8 cellular contexts compared by ENCODE assay signal in the genomic region with DNA sequence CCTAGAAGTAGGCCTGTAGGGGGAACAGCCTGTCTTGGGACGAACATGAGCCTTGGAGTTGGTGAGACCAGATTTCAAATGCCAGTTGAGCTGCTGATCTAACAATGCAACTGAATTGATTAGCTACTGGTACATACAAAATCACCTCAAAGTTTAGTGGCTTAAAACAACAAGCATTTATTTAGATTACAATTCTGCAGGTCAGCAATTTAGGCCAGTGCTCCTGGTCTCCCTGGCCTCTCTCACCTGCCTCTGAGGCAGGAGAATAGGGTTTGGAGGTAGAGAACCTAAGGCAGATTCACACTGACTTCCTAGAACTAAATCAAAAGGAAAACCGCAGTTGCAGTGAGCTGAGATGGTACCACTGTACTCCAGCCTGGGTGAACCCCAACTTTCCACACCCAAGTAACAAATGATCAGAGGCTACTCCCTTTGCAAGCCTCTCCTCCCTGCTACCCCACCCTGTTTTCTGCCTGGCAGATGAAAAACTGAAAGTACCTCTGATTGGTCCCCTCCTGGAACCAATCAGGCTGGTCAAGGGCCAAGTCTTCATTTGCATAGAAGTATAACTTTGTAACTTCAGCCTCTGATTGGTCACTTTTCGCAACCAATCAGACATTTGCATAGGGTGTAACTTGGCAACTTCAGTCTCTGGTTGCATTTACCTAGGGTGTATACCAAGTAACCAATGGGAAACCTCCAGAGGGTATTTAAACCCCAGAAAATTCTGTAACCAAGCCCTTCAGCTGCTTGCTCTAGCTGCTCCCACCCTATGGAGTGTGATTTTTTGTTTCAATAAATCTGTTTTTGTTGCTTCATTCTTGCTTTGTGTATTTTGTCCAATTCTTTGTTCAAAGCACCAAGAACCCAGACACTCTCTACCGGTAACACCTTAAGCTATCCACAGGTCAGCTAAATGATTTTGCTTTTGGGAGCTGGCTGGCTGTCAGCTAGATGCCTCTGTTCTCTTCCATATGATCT. TPM values are rescaled to one million over a fixed set of nuclear protein-coding genes. Genes with fewer than 3 reads are reported as not detected.
A peak's percentile ranks its signal among the peaks of the same experiment; 100 is the strongest.
DNase-seq lines count a peak whose midpoint lies in the region; ATAC-seq and TF ChIP-seq lines count a peak whose summit lies in the region.
"Had no signal": no experiment of that assay in that cellular context is flagged by ENCODE, and none has a peak within 500 bp of the region (broad histone marks: within the 10 kb centered on the region; RNA-seq: fewer than 3 reads in every experiment).

No MANE protein-coding gene starts in this region.

- CTCF ChIA-PET in activated B cell treated with CpG ODN at 0.5 μM for 24 hours (lab: Charles Lee): interaction anchor here (4.6 kb wide), 1 partner anchor 8 kb away, joined by 27 read pairs; no protein-coding TSS in a partner anchor

- H3K4me2 ChIP-seq in Loucy (ENCODE audit: low read depth, low read length, poor library complexity, severe bottlenecking): peak overlapping the region; percentile 34

- H3K9me2 ChIP-seq in Loucy (replicated peaks; ENCODE audit: low read depth, low read length): no peaks in the 10 kb centered on the region

- H3K9me3 ChIP-seq in Loucy (ENCODE audit: insufficient read depth, low read depth, low read length): no peaks in the 10 kb centered on the region
- no peaks in the 10 kb centered on the region for H3K9me3 ChIP-seq in mucosa of descending colon

- H3K9me3 Mint-ChIP-seq in activated B cell treated with CpG ODN at 0.5 μM for 24 hours: no peaks in the 10 kb centered on the region

- TF ChIP-seq CTCF in Loucy (conservative IDR thresholded peaks at IDR 0.05; ENCODE audit: low read length) (no peak), activated B cell treated with CpG ODN at 0.5 μM for 24 hours (IDR thresholded peaks at IDR 0.05) (no peak), mucosa of descending colon (IDR thresholded peaks at IDR 0.05) (no peak)

- H3K27ac Mint-ChIP-seq in activated B cell treated with CpG ODN at 0.5 μM for 24 hours: no peak overlapping the region

- H3K36me3 Mint-ChIP-seq in activated B cell treated with CpG ODN at 0.5 μM for 24 hours (ENCODE audit: low read depth): no peaks in the 10 kb centered on the region

- peaks cover 4% of the 10 kb centered on the region for H3K4me1 Mint-ChIP-seq in activated B cell treated with CpG ODN at 0.5 μM for 24 hours

- no peaks in the 10 kb centered on the region for H4K20me1 ChIP-seq in Loucy (ENCODE audit: insufficient read depth, low read length, poor library complexity, severe bottlenecking)

- H3K27me3 ChIP-seq in Loucy (ENCODE audit: insufficient read depth, low read length, poor library complexity, severe bottlenecking): no peaks in the 10 kb centered on the region

- H3K36me3 ChIP-seq in Loucy (ENCODE audit: insufficient read depth, low read length) (no peaks in the 10 kb centered on the region), mucosa of descending colon (ENCODE audit: low read depth) (no peaks in the 10 kb centered on the region)

- H3K4me3 Mint-ChIP-seq in activated B cell treated with CpG ODN at 0.5 μM for 24 hours: no peak overlapping the region

- H3K27me3 Mint-ChIP-seq in activated B cell treated with CpG ODN at 0.5 μM for 24 hours: no peaks in the 10 kb centered on the region

- ATAC-seq in activated B cell treated with CpG ODN at 0.5 μM for 24 hours (ENCODE audit: low read depth) (peak; percentile 34), mucosa of descending colon (peak; percentile 83), HG03571 (IDR thresholded peaks at IDR 0.05; ENCODE audit: unreplicated experiment) (no peak)

- H3K9ac ChIP-seq in Loucy (ENCODE audit: low read depth, low read length, poor library complexity, severe bottlenecking): no peak overlapping the region

- no peaks in the 10 kb centered on the region for H3K79me2 ChIP-seq in Loucy (ENCODE audit: insufficient read depth, low read length)

- H2AFZ ChIP-seq in Loucy (ENCODE audit: low read length): peak overlapping the region; percentile 63

- POLR2A ChIA-PET in activated B cell treated with CpG ODN at 0.5 μM for 24 hours (lab: Charles Lee): interaction anchor here (0.6 kb wide), 1 partner anchor 244 kb away, joined by 4 read pairs; no protein-coding TSS in a partner anchor

- H3K4me3 ChIP-seq in Loucy (ENCODE audit: low read length, poor library complexity, severe bottlenecking): no peak overlapping the region
- no peak overlapping the region for H3K4me3 ChIP-seq in mucosa of descending colon

- H3F3A ChIP-seq in Loucy (ENCODE audit: low read depth): no peaks in the 10 kb centered on the region

- DNase-seq in EL (peak; percentile 23), activated B cell treated with CpG ODN at 0.5 μM for 24 hours (no peak), mucosa of descending colon (peak in 2 of 3 donors; percentile 53 to 90), NCI-H146 (lab: John Stamatoyannopoulos, UW) (no peak), NCI-H774 (lab: John Stamatoyannopoulos, UW) (no peak)
- DNase-seq: KG1 had no signal

- H3K4me1 ChIP-seq in Loucy (ENCODE audit: insufficient read depth, low read length, poor library complexity, severe bottlenecking) (peaks cover 4% of the 10 kb centered on the region), mucosa of descending colon (ENCODE audit: low read depth) (peaks cover 29% of the 10 kb centered on the region)

- intact Hi-C loops in activated B cell treated with CpG ODN at 0.5 μM for 24 hours (cut with micrococcal nuclease): no loop called here
- intact Hi-C loops in mucosa of descending colon (cut with DNase I, micrococcal nuclease): no loop called here

RNA-seq across cellular contexts. Expression of gene UBR2, which starts 8.1 kb away (rescaled TPM):
- 34.3 and 40.8 TPM in 2 replicates for total RNA-seq in activated B cell treated with CpG ODN at 0.5 μM for 24 hours
- 10 to 100 TPM; 41.2 to 53.1 (median 49.6) TPM for total RNA-seq in mucosa of descending colon

Comparison
In these comparisons a context has a peak if more than half of its experiments do, and no peak if none do; other contexts are left out.
1. DNase-seq: peak in EL (single experiment) and mucosa of descending colon (2 of 3); none in activated B cell treated with CpG ODN at 0.5 μM for 24 hours (single experiment), NCI-H146 (single experiment) and NCI-H774 (single experiment).